Comparison of ENCODE assay signal across 33 cellular contexts in genomic region chr7:71130280-71130679, GRCh38. TPM values are rescaled to one million over a fixed set of nuclear protein-coding genes. Genes with fewer than 3 reads are reported as not detected.
DNase-seq lines count a peak whose midpoint lies in the region; ATAC-seq and TF ChIP-seq lines count a peak whose summit lies in the region.
"Had no signal": no experiment of that assay in that cellular context is flagged by ENCODE, and none has a peak within 500 bp of the region (broad histone marks: within the 10 kb centered on the region; RNA-seq: fewer than 3 reads in every experiment).

No MANE protein-coding gene starts in this region.

- peaks cover 23% of the 10 kb centered on the region for H3K4me1 ChIP-seq in HUES48 (ENCODE audit: control insufficient read depth, insufficient read depth, low read length)
- peaks cover 12 to 31% of the 10 kb centered on the region in 2 donors for H3K4me1 ChIP-seq in thyroid gland
- H3K4me1 ChIP-seq: parathyroid adenoma had no signal

- no peaks in the 10 kb centered on the region for H3K9me3 Mint-ChIP-seq in mesothelial cell of epicardium

- peak overlapping the region; percentile 77 for H3K4me3 Mint-ChIP-seq in mesothelial cell of epicardium
- H3K4me3 Mint-ChIP-seq: activated CD4-positive, alpha-beta T cell treated with anti-CD3 and anti-CD28 coated beads, Interleukin-2, amount 10 ng/mL, durations not matched to agents 7 days and 5 days; B cell; CD8-positive, alpha-beta memory T cell had no signal

- 7 to 16% methylated on average over 4 of the region's 4 CpGs for WGBS in thyroid gland, 2 donors

- H3K27me3 Mint-ChIP-seq in mesothelial cell of epicardium (ENCODE audit: low read depth) = peaks cover 67% of the 10 kb centered on the region

- no peak overlapping the region for H3K27ac Mint-ChIP-seq in mesothelial cell of epicardium
- H3K27ac Mint-ChIP-seq: B cell; CD8-positive, alpha-beta memory T cell had no signal

- TF ChIP-seq CTCF in mesothelial cell of epicardium (IDR thresholded peaks at IDR 0.05; ENCODE audit: unreplicated experiment) (no peak), thyroid gland (IDR thresholded peaks at IDR 0.05) (no peak)

- H3K4me3 ChIP-seq in HUES48 (ENCODE audit: low read depth, low read length) = peak overlapping the region; percentile 81; the same call in 1 of the 2 replicates
- no peak overlapping the region for H3K4me3 ChIP-seq in thyroid gland (replicated peaks in 1 of 3)

- intact Hi-C loops in thyroid gland (cut with DNase I) = no loop called here

- no peak overlapping the region for H3K9ac ChIP-seq in HUES48 (ENCODE audit: low read depth, low read length)
- H3K9ac ChIP-seq: parathyroid adenoma had no signal

- 0 out of 2 replicates have a peak, but pooled peaks cover 2% of the 10 kb centered on the region for H3K36me3 ChIP-seq in HUES48 (ENCODE audit: control insufficient read depth, insufficient read depth, low read length)
- H3K36me3 ChIP-seq in thyroid gland = no peaks in the 10 kb centered on the region
- H3K36me3 ChIP-seq: cardiac muscle cell, right atrium auricular region, WERI-Rb-1 had no signal

- H3K27me3 ChIP-seq in HUES48 (ENCODE audit: control insufficient read depth, insufficient read depth, low read length) (0 out of 2 replicates have a peak, but pooled peaks cover 4% of the 10 kb centered on the region), thyroid gland (no peaks in the 10 kb centered on the region)
- H3K27me3 ChIP-seq: right atrium auricular region had no signal

- H3K27ac ChIP-seq in HUES48 (ENCODE audit: low read depth, low read length) (no peak overlapping the region), thyroid gland (peak overlapping the region; percentile 35 to 83 (median 40))
- H3K27ac ChIP-seq: cardiac muscle cell, parathyroid adenoma, right atrium auricular region, WERI-Rb-1 had no signal

- DNase-seq in cerebellar cortex (ENCODE audit: low spot score) = peak; percentile 13
- DNase-seq in mesothelial cell of epicardium (ENCODE audit: low spot score in 2 of 2, unreplicated experiment in 2 of 2) = no peak
- peak; percentile 86 to 88 for DNase-seq in thyroid gland
- DNase-seq in NCI-H146 (lab: John Stamatoyannopoulos, UW) = no peak
- no peak for DNase-seq in germinal center (ENCODE audit: low spot score)
- DNase-seq: activated CD4-positive, alpha-beta T cell treated with anti-CD3 and anti-CD28 coated beads, Interleukin-2, amount 10 ng/mL, durations not matched to agents 7 days and 5 days; activated effector memory CD4-positive, alpha-beta T cell treated with Interleukin-2 at 50 U/mL for 16 hours; activated T-cell treated with anti-CD3 and anti-CD28 coated beads, Interleukin-2, amount 50 U/mL, for 1 hour; aorta; CD8-positive, alpha-beta memory T cell; cortex of kidney; effector memory CD4-positive, alpha-beta T cell; H7; islet precursor cell; Kasumi-1; MV-4-11; naive thymus-derived CD8-positive, alpha-beta T cell; small intestine; stimulated activated naive CD4-positive, alpha-beta T cell treated with Interleukin-2 at 50 U/mL for 16 hours; SW 1271; T-helper 9 cell; WERI-Rb-1 had no signal

- no peak for TF ChIP-seq POLR2A in thyroid gland (IDR thresholded peaks at IDR 0.05)

- H3K9me3 ChIP-seq in HUES48 (ENCODE audit: control insufficient read depth, insufficient read depth, low read length) (no peaks in the 10 kb centered on the region), thyroid gland (no peaks in the 10 kb centered on the region)
- H3K9me3 ChIP-seq: right atrium auricular region had no signal

- ATAC-seq in GM18858 (IDR thresholded peaks at IDR 0.05; ENCODE audit: unreplicated experiment) = no peak
- ATAC-seq: activated naive CD4-positive, alpha-beta T cell treated with anti-CD3 and anti-CD28 coated beads, Interleukin-2, amount 50 U/mL, for 72 hours; naive thymus-derived CD8-positive, alpha-beta T cell had no signal

- no peaks in the 10 kb centered on the region for H3K36me3 Mint-ChIP-seq in mesothelial cell of epicardium
- H3K36me3 Mint-ChIP-seq: CD8-positive, alpha-beta memory T cell had no signal

- H3K4me1 Mint-ChIP-seq in mesothelial cell of epicardium = peaks cover 14% of the 10 kb centered on the region
- H3K4me1 Mint-ChIP-seq: activated CD4-positive, alpha-beta T cell treated with anti-CD3 and anti-CD28 coated beads, Interleukin-2, amount 10 ng/mL, durations not matched to agents 7 days and 5 days; CD8-positive, alpha-beta memory T cell had no signal

RNA-seq across cellular contexts. Expression of gene GALNT17, which starts 1.7 kb away (rescaled TPM):
- total RNA-seq in mesothelial cell of epicardium (2.7 to 3.2 TPM (median 2.9 TPM) in 3 replicates), thyroid gland (10 to 100 TPM in 3 of 4 donors, 1 to 10 TPM in 1; 5.8 to 63.8 (median 37.1) TPM)
- total RNA-seq: activated CD4-positive, alpha-beta T cell treated with anti-CD3 and anti-CD28 coated beads, Interleukin-2, amount 10 ng/mL, durations not matched to agents 7 days and 5 days; activated CD8-positive, alpha-beta memory T cell treated with anti-CD3 and anti-CD28 coated beads for 36 hours; activated naive CD4-positive, alpha-beta T cell treated with anti-CD3 and anti-CD28 coated beads, Interleukin-2, amount 50 U/mL, for 72 hours; B cell; CD8-positive, alpha-beta memory T cell; glomerular endothelial cell; mononuclear cell; naive thymus-derived CD8-positive, alpha-beta T cell; RPMI7951 had no signal

Comparison
In these comparisons a context has a peak if more than half of its experiments do, and no peak if none do; other contexts are left out.
1. DNase-seq: peak in cerebellar cortex (single experiment) and thyroid gland (2 of 2); none in mesothelial cell of epicardium (0 of 2), NCI-H146 (single experiment) and germinal center (single experiment).